In genomic region chr1:223760833-223761232, GRCh38 we compare ENCODE assay signal across 19 cellular contexts.
"Had no signal": no experiment of that assay in that cellular context is flagged by ENCODE, and none has a peak within 500 bp of the region (broad histone marks: within the 10 kb centered on the region; RNA-seq: fewer than 3 reads in every experiment).

No MANE protein-coding gene starts in this region.

- ATAC-seq: activated T-helper 17 cell treated with anti-CD3 and anti-CD28 coated beads, Interleukin-2, amount 50 U/mL, for 72 hours; gastroesophageal sphincter; left colon; natural killer cell; stimulated activated naive CD8-positive, alpha-beta T cell treated with anti-CD3 and anti-CD28 coated beads, Interleukin-15, amount 100 ng/mL, for 72 hours had no signal

- H3K27me3 ChIP-seq: adrenal gland, cardiac muscle cell, dorsolateral prefrontal cortex, gastroesophageal sphincter, neutrophil, right atrium auricular region, testis had no signal

- H3K27me3 Mint-ChIP-seq: activated T-helper 17 cell treated with anti-CD3 and anti-CD28 coated beads, Interleukin-2, amount 50 U/mL, for 72 hours; stimulated activated naive CD8-positive, alpha-beta T cell treated with anti-CD3 and anti-CD28 coated beads, Interleukin-15, amount 100 ng/mL, for 72 hours had no signal

- H3K4me3 ChIP-seq: adrenal gland, cardiac muscle cell, dorsolateral prefrontal cortex, gastroesophageal sphincter, right atrium auricular region, testis had no signal

- H3K9me3 Mint-ChIP-seq: activated T-helper 17 cell treated with anti-CD3 and anti-CD28 coated beads, Interleukin-2, amount 50 U/mL, for 72 hours; endodermal cell; natural killer cell; stimulated activated naive CD8-positive, alpha-beta T cell treated with anti-CD3 and anti-CD28 coated beads, Interleukin-15, amount 100 ng/mL, for 72 hours had no signal

- H3K4me1 Mint-ChIP-seq: activated T-helper 17 cell treated with anti-CD3 and anti-CD28 coated beads, Interleukin-2, amount 50 U/mL, for 72 hours; natural killer cell; stimulated activated naive CD8-positive, alpha-beta T cell treated with anti-CD3 and anti-CD28 coated beads, Interleukin-15, amount 100 ng/mL, for 72 hours had no signal

- H3K4me3 Mint-ChIP-seq: activated T-helper 17 cell treated with anti-CD3 and anti-CD28 coated beads, Interleukin-2, amount 50 U/mL, for 72 hours; endodermal cell; natural killer cell; stimulated activated naive CD8-positive, alpha-beta T cell treated with anti-CD3 and anti-CD28 coated beads, Interleukin-15, amount 100 ng/mL, for 72 hours had no signal

- H3K9me3 ChIP-seq: adrenal gland, gastroesophageal sphincter, neutrophil, right atrium auricular region, testis had no signal

- FAIRE-seq: urothelium cell line had no signal

- H3K36me3 ChIP-seq: neutrophil had no signal

- DNase-seq: activated CD4-positive, CD25-positive, alpha-beta regulatory T cell treated with anti-CD3 and anti-CD28 coated beads, Interleukin-2, amount 50 U/mL, for 72 hours; activated naive CD4-positive, alpha-beta T cell treated with anti-CD3 and anti-CD28 coated beads, Interleukin-2, amount 50 U/mL, for 16 hours; activated T-cell treated with anti-CD3 and anti-CD28 coated beads for 4 hours; adrenal gland; dorsolateral prefrontal cortex; endodermal cell; erythroblast; left colon; natural killer cell; stimulated activated naive CD8-positive, alpha-beta T cell treated with anti-CD3 and anti-CD28 coated beads, Interleukin-15, amount 100 ng/mL, for 72 hours; T-helper 1 cell; T1000; testis had no signal

- H3K27ac ChIP-seq: adrenal gland, cardiac muscle cell, gastroesophageal sphincter, neutrophil, right atrium auricular region, testis had no signal

- H3K4me1 ChIP-seq: adrenal gland, gastroesophageal sphincter, right atrium auricular region had no signal
